Comparison of ENCODE assay signal across 29 cellular contexts in the genomic region with DNA sequence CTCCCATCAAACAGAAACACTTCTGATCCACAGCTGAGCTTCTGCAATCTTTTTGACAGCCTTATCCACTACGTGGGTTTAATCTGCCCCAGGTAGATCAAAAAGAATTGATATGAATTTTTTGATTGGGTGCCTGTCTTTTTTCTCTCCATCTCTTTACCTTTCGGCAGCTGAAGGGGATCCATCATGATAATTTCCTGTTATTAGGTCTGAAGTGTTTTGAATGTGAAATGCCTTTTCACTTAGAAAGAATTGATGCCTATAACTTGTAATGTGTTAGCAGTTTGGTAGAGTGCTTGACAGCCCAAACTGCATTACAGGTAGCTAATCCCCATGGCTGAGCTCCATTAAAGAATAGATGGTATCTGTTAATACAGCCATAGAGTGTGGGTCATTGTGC.
"Had no signal": no experiment of that assay in that cellular context is flagged by ENCODE, and none has a peak within 500 bp of the region (broad histone marks: within the 10 kb centered on the region; RNA-seq: fewer than 3 reads in every experiment).

No MANE protein-coding gene starts in this region.

- H3K4me3 ChIP-seq: PC-9, SJCRH30, SK-N-MC had no signal

- H3K27me3 ChIP-seq: SJCRH30 had no signal

- H3K36me3 ChIP-seq: SJCRH30 had no signal

- H2AFZ ChIP-seq: PC-9 had no signal

- DNase-seq: Karpas-422, MM.1S, MV-4-11, NCI-H1092, NCI-H1105, NCI-H1417 treated with DMSO at 0.1 percent for 48 hours, NCI-H1436 treated with DMSO at 0.1 percent for 48 hours, NCI-H1694 treated with DMSO at 0.1 percent for 48 hours, NCI-H187 treated with DMSO at 0.1 percent for 48 hours, NCI-H2029, NCI-H2171 treated with DMSO at 0.1 percent for 48 hours, NCI-H2227 treated with DMSO at 0.1 percent for 48 hours, NCI-H345, NCI-H446, NCI-H510A treated with DMSO at 0.1 percent for 48 hours, NCI-H524 treated with DMSO at 0.1 percent for 48 hours, NCI-H526 treated with DMSO at 0.1 percent for 48 hours, NCI-H774, PC-9, SHP77, SIG-M5, SJCRH30, T-cell had no signal

- ATAC-seq: Panc1, Right ventricle myocardium inferior, SK-N-SH treated with all-trans-retinoic acid at 6 μM for 48 hours, T-cell had no signal

- H3K9me3 ChIP-seq: SJCRH30 had no signal

- H3K27ac ChIP-seq: KMS-11, PC-9, RWPE1, SJCRH30, SK-N-MC had no signal

- H3K4me2 ChIP-seq: KMS-11, PC-9 had no signal

- H3K9ac ChIP-seq: KMS-11 had no signal
